Comparison of ENCODE assay signal across 2 cellular contexts in genomic region chr1:61163355-61163754, GRCh38.
TF ChIP-seq lines count a peak whose summit lies in the region.

No MANE protein-coding gene starts in this region.

TF ChIP-seq in SK-N-SH, 30 proteins besides CTCF, POLR2A, EP300 and RAD21 (continued from another document):
- TF ChIP-seq REST (IDR thresholded peaks at IDR 0.05; ENCODE audit: low read depth, low read length) = no peak
- no peak for TF ChIP-seq FOXM1 (IDR thresholded peaks at IDR 0.05; ENCODE audit: low read depth)
- TF ChIP-seq POLR2AphosphoS5 (IDR thresholded peaks at IDR 0.05; ENCODE audit: low read depth, low read length) = no peak
- TF ChIP-seq SIN3A (IDR thresholded peaks at IDR 0.05; ENCODE audit: borderline replicate concordance, low read depth, low read length) = no peak
- no peak for TF ChIP-seq YY1 (IDR thresholded peaks at IDR 0.05; ENCODE audit: low read depth)
- no peak for TF ChIP-seq NRF1 (IDR thresholded peaks at IDR 0.05; ENCODE audit: low read depth, low read length)
- no peak for TF ChIP-seq TAF1 (IDR thresholded peaks at IDR 0.05; ENCODE audit: borderline replicate concordance, low read depth, low read length)
- no peak for TF ChIP-seq GATA2 (CRISPR knock-in tag; IDR thresholded peaks at IDR 0.05)
- TF ChIP-seq SMC3 (IDR thresholded peaks at IDR 0.05; ENCODE audit: low read depth, low read length) = no peak
- no peak for TF ChIP-seq ELF1 (IDR thresholded peaks at IDR 0.05)
- no peak for TF ChIP-seq RFX5 (IDR thresholded peaks at IDR 0.05; ENCODE audit: low read length)
- no peak for TF ChIP-seq MAX (IDR thresholded peaks at IDR 0.05; ENCODE audit: low read depth)
- no peak for TF ChIP-seq IRF3 (IDR thresholded peaks at IDR 0.05; ENCODE audit: low read depth, low read length)

TF ChIP-seq in SK-N-SH treated with all-trans-retinoic acid at 6 μM for 48 hours, 23 proteins besides CTCF, POLR2A, EP300 and RAD21 (continued from another document):
- TF ChIP-seq PATZ1 (CRISPR knock-in tag; IDR thresholded peaks at IDR 0.05; ENCODE audit: borderline replicate concordance) = no peak
- TF ChIP-seq ZNF70 (CRISPR knock-in tag; IDR thresholded peaks at IDR 0.05) = no peak
- TF ChIP-seq ARNTL (CRISPR knock-in tag; IDR thresholded peaks at IDR 0.05; ENCODE audit: borderline replicate concordance, low read depth) = no peak
- TF ChIP-seq CSRNP3 (CRISPR knock-in tag; IDR thresholded peaks at IDR 0.05) = no peak
- TF ChIP-seq ESRRG (CRISPR knock-in tag; IDR thresholded peaks at IDR 0.05) = no peak
- no peak for TF ChIP-seq SNAI2 (CRISPR knock-in tag; IDR thresholded peaks at IDR 0.05)
- no peak for TF ChIP-seq TSHZ2 (CRISPR knock-in tag; IDR thresholded peaks at IDR 0.05)
